ENCODE assay signal across 19 cellular contexts in the genomic region with DNA sequence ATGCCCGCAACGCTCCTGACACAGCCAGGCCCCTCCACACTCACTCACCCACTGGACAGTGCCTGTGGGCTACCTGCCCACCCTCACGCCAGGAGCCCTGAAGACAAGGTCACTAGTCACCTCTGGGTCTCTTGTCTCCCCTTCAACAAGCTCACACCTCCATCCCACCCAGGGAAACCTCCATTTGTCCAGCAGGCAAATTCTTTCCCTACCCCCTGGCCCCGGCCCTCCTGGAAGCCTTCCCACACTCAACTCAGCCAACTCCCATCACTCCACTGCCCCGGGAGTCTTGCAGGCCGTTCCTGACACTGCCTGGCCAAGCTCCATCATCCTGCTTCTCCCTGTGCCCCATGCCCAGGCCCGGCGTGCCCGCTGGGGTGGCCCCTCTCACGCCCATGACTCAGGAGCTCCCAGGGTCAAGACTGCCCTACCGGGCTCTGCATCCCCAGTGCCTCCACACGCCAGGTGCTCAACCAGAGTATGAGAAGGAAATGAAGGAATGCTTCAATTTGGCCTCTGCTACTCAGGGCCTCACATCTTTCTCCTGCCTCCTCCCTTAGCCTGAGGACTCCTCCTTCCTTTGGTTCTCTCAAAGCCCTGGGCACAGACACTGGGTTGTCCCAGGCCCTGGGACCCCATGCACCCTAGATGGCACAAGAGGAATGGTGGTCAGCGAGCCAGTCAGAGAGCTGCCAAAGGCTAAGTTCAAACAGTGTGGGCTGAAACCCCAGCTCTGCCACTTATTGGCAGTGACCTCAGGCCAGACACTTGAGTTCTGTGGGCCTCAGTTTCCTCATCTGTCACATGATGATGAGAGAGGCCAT.
A peak's percentile ranks its signal among the peaks of the same experiment; 100 is the strongest.
DNase-seq lines count a peak whose midpoint lies in the region; ATAC-seq and TF ChIP-seq lines count a peak whose summit lies in the region.
"Had no signal": no experiment of that assay in that cellular context is flagged by ENCODE, and none has a peak within 500 bp of the region (broad histone marks: within the 10 kb centered on the region; RNA-seq: fewer than 3 reads in every experiment).

No MANE protein-coding gene starts in this region.

- H3K9me3 Mint-ChIP-seq in glutamatergic neuron (ENCODE audit: unreplicated experiment), result peaks cover 6% of the 10 kb centered on the region

- DNase-seq in left cardiac atrium (no peak), left ventricle myocardium inferior (no peak), right atrium auricular region (ENCODE audit: low spot score) (peak; percentile 50), sigmoid colon (peak; percentile 60), midbrain (lab: John Stamatoyannopoulos, UW) (no peak), glutamatergic neuron (no peak), Kasumi-1 (lab: John Stamatoyannopoulos, UW) (no peak)
- DNase-seq: ACHN, AML-193, COR-L47, DMS153, NCI-H1048, NCI-H1436 treated with DMSO at 0.1 percent for 48 hours, NCI-H2081, NCI-H510A, NCI-H774 had no signal

- WGBS in sigmoid colon, 2 donors, result 86 to 91% methylated on average over 13 of the region's 13 CpGs

- H3K27me3 ChIP-seq in left ventricle myocardium inferior (ENCODE audit: low read depth) (no peaks in the 10 kb centered on the region), right atrium auricular region (no peaks in the 10 kb centered on the region), sigmoid colon (no peaks in the 10 kb centered on the region)

- H3K36me3 ChIP-seq in left ventricle myocardium inferior (peaks cover 79% of the 10 kb centered on the region), right atrium auricular region (peaks cover 56% of the 10 kb centered on the region), sigmoid colon (peaks cover 28 to 99% (median 61%) of the 10 kb centered on the region in 4 donors)

- H3K27ac Mint-ChIP-seq in glutamatergic neuron (ENCODE audit: unreplicated experiment), result no peak overlapping the region
- H3K27ac Mint-ChIP-seq: GM23338 had no signal

- H3K4me3 Mint-ChIP-seq in glutamatergic neuron (ENCODE audit: unreplicated experiment), result no peak overlapping the region
- H3K4me3 Mint-ChIP-seq: GM23338 had no signal

- no peak for TF ChIP-seq POLR2A in sigmoid colon (IDR thresholded peaks at IDR 0.05)

- peaks cover 9% of the 10 kb centered on the region for H3K27me3 Mint-ChIP-seq in glutamatergic neuron (ENCODE audit: unreplicated experiment)

- H3K4me1 ChIP-seq in left ventricle myocardium inferior (peaks cover 52% of the 10 kb centered on the region), right atrium auricular region (peaks cover 0 to 5% of the 10 kb centered on the region in 2 donors), sigmoid colon (no peaks in the 10 kb centered on the region)

- H3K27ac ChIP-seq in left ventricle myocardium inferior (replicated peaks) (no peak overlapping the region), right atrium auricular region (no peak overlapping the region), sigmoid colon (peak overlapping the region in 1 of 4 donors; percentile 24)
- H3K27ac ChIP-seq: KMS-11, RWPE1 had no signal

- TF ChIP-seq CTCF in left ventricle myocardium inferior (IDR thresholded peaks at IDR 0.05; ENCODE audit: borderline replicate concordance) (no peak), right atrium auricular region (IDR thresholded peaks at IDR 0.05) (no peak), sigmoid colon (IDR thresholded peaks at IDR 0.05) (no peak), glutamatergic neuron (IDR thresholded peaks at IDR 0.05; ENCODE audit: partially characterized antibody, unreplicated experiment) (no peak)

- no peak overlapping the region for H3K4me3 ChIP-seq in left ventricle myocardium inferior
- H3K4me3 ChIP-seq in right atrium auricular region, result no peak overlapping the region
- H3K4me3 ChIP-seq in sigmoid colon, result no peak overlapping the region
- H3K4me3 ChIP-seq: GM23338 had no signal

- H3K9me3 ChIP-seq in left ventricle myocardium inferior (replicated peaks), result no peaks in the 10 kb centered on the region
- no peaks in the 10 kb centered on the region for H3K9me3 ChIP-seq in right atrium auricular region
- H3K9me3 ChIP-seq in sigmoid colon, result no peaks in the 10 kb centered on the region

- peaks cover 19% of the 10 kb centered on the region for H3K36me3 Mint-ChIP-seq in glutamatergic neuron (ENCODE audit: unreplicated experiment)

- ATAC-seq in left cardiac atrium, result peak; percentile 4 to 12
- ATAC-seq: GM23338 had no signal

- peaks cover 17% of the 10 kb centered on the region for H3K4me1 Mint-ChIP-seq in glutamatergic neuron (ENCODE audit: low read depth, unreplicated experiment)
- H3K4me1 Mint-ChIP-seq: GM23338 had no signal

- intact Hi-C loops in left cardiac atrium (cut with DNase I), result no loop called here
- intact Hi-C loops in left ventricle myocardium inferior (cut with micrococcal nuclease), result no loop called here
- intact Hi-C loops in sigmoid colon (cut with DNase I), result no loop called here

- no peak for TF ChIP-seq EP300 in sigmoid colon (IDR thresholded peaks at IDR 0.05)

Comparison
In these comparisons a context has a peak if more than half of its experiments do, and no peak if none do; other contexts are left out.
1. DNase-seq: peak in right atrium auricular region (single experiment) and sigmoid colon (single experiment); none in left cardiac atrium (single experiment), left ventricle myocardium inferior (single experiment), midbrain (single experiment), glutamatergic neuron (single experiment) and Kasumi-1 (0 of 2).